Comparison of ENCODE assay signal across 13 cellular contexts in the genomic region with DNA sequence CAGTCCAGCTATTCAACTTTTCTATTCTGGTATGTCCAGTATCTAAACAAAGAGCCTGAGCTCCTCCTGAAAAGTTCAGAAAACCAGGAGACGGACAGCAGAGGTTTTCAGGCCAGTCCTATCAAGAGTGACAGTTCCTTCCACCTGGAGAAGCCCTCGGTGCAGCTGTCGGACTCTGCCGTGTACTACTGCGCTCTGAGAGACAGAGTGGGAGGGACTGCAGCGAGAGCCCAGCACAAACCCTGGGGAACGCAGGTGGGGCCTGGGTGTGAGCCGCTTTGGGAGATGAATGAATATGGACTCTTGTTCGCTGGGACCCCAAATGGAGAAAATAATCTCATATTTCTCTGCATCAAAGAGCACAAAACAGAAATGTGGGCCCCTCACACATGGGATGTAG.
A peak's percentile ranks its signal among the peaks of the same experiment; 100 is the strongest.
DNase-seq lines count a peak whose midpoint lies in the region; ATAC-seq and TF ChIP-seq lines count a peak whose summit lies in the region.
"Had no signal": no experiment of that assay in that cellular context is flagged by ENCODE, and none has a peak within 500 bp of the region (broad histone marks: within the 10 kb centered on the region; RNA-seq: fewer than 3 reads in every experiment).

No MANE protein-coding gene starts in this region.

- H3K4me3 Mint-ChIP-seq in activated CD8-positive, alpha-beta memory T cell treated with anti-CD3 and anti-CD28 coated beads, Interleukin-2, amount 10 ng/mL, durations not matched to agents 7 days and 5 days: peak overlapping the region; percentile 67
- no peak overlapping the region for H3K4me3 Mint-ChIP-seq in GM23338
- peak overlapping the region; percentile 82 to 84 for H3K4me3 Mint-ChIP-seq in activated T-cell treated with anti-CD3 and anti-CD28 coated beads, Interleukin-2, amount 50 U/mL, for 72 hours

- H3K4me2 ChIP-seq in GM23338 (no peak overlapping the region), mesendoderm (ENCODE audit: low read length) (no peak overlapping the region)

- H2BK15ac ChIP-seq in mesendoderm (replicated peaks; ENCODE audit: low read depth): no peak overlapping the region

- H3K27ac Mint-ChIP-seq in activated CD8-positive, alpha-beta memory T cell treated with anti-CD3 and anti-CD28 coated beads, Interleukin-2, amount 10 ng/mL, durations not matched to agents 7 days and 5 days: peak overlapping the region; percentile 85
- H3K27ac Mint-ChIP-seq in GM23338: no peak overlapping the region
- peak overlapping the region; percentile 78 for H3K27ac Mint-ChIP-seq in activated T-cell treated with anti-CD3 and anti-CD28 coated beads, Interleukin-2, amount 50 U/mL, for 72 hours

- no peak overlapping the region for H2BK120ac ChIP-seq in mesendoderm (ENCODE audit: low read depth, low read length)

- no peaks in the 10 kb centered on the region for H4K20me1 ChIP-seq in GM23338 (replicated peaks; ENCODE audit: insufficient read depth)

- CTCF ChIA-PET in activated CD8-positive, alpha-beta memory T cell treated with anti-CD3 and anti-CD28 coated beads, Interleukin-2, amount 10 ng/mL, durations not matched to agents 7 days and 5 days (lab: Charles Lee): interaction anchor here (1.2 to 2.0 kb wide), 8 partner anchors 9 to 567 kb away, joined by 3 to 7 read pairs (median 5); no protein-coding TSS in a partner anchor

- peaks cover 24% of the 10 kb centered on the region for H3K4me1 Mint-ChIP-seq in activated CD8-positive, alpha-beta memory T cell treated with anti-CD3 and anti-CD28 coated beads, Interleukin-2, amount 10 ng/mL, durations not matched to agents 7 days and 5 days
- H3K4me1 Mint-ChIP-seq in GM23338: no peaks in the 10 kb centered on the region; the same call in 2 of the 3 replicates
- peaks cover 28% of the 10 kb centered on the region for H3K4me1 Mint-ChIP-seq in activated T-cell treated with anti-CD3 and anti-CD28 coated beads, Interleukin-2, amount 50 U/mL, for 72 hours (ENCODE audit: low read depth)

- H3K36me3 ChIP-seq in GM23338 (ENCODE audit: insufficient read depth) (no peaks in the 10 kb centered on the region), mesendoderm (ENCODE audit: control insufficient read depth, insufficient read depth, low read length) (no peaks in the 10 kb centered on the region)
- H3K36me3 ChIP-seq: ascending aorta had no signal

- H2AFZ ChIP-seq in GM23338: peak overlapping the region; percentile 64

- H3K4me1 ChIP-seq in GM23338 (ENCODE audit: insufficient read depth) (no peaks in the 10 kb centered on the region), mesendoderm (ENCODE audit: control insufficient read depth, low read depth, low read length) (no peaks in the 10 kb centered on the region)
- H3K4me1 ChIP-seq: ascending aorta had no signal

- no CpG with 5 or more reads among the region's 9 CpGs for WGBS in mesendoderm (ENCODE audit: extremely low coverage, insufficient coverage, low lambda C conversion rate)

- no peak overlapping the region for H2AK5ac ChIP-seq in mesendoderm (ENCODE audit: low read length)

- no peak overlapping the region for H3K27ac ChIP-seq in GM23338 (ENCODE audit: low read depth)
- no peak overlapping the region for H3K27ac ChIP-seq in mesendoderm (ENCODE audit: low read depth, low read length)
- H3K27ac ChIP-seq: ascending aorta had no signal

- H3K9me3 Mint-ChIP-seq in activated CD8-positive, alpha-beta memory T cell treated with anti-CD3 and anti-CD28 coated beads, Interleukin-2, amount 10 ng/mL, durations not matched to agents 7 days and 5 days (ENCODE audit: low read depth): no peaks in the 10 kb centered on the region
- no peaks in the 10 kb centered on the region for H3K9me3 Mint-ChIP-seq in GM23338
- H3K9me3 Mint-ChIP-seq in activated T-cell treated with anti-CD3 and anti-CD28 coated beads, Interleukin-2, amount 50 U/mL, for 72 hours: no peaks in the 10 kb centered on the region

- H4K5ac ChIP-seq in mesendoderm (ENCODE audit: low read length): peak overlapping the region; percentile 21

- peak; percentile 29 for ATAC-seq in activated CD8-positive, alpha-beta memory T cell treated with anti-CD3 and anti-CD28 coated beads, Interleukin-2, amount 10 ng/mL, durations not matched to agents 7 days and 5 days
- ATAC-seq in GM23338: peak; percentile 34; the same call in 1 of the 3 replicates
- peak; percentile 45 to 54 for ATAC-seq in activated T-cell treated with anti-CD3 and anti-CD28 coated beads, Interleukin-2, amount 50 U/mL, for 72 hours (replicated peaks in 1 of 2)
- ATAC-seq in GM18870 (IDR thresholded peaks at IDR 0.05; ENCODE audit: unreplicated experiment): no peak

- H3K79me1 ChIP-seq in mesendoderm (ENCODE audit: low read length): no peaks in the 10 kb centered on the region

- no peak overlapping the region for H4K8ac ChIP-seq in mesendoderm (ENCODE audit: low read depth, low read length)

- H3K27me3 ChIP-seq in GM23338 (ENCODE audit: insufficient read depth) (no peaks in the 10 kb centered on the region), mesendoderm (ENCODE audit: insufficient read depth, low read length, poor library complexity) (no peaks in the 10 kb centered on the region)
- H3K27me3 ChIP-seq: ascending aorta had no signal

- no peak overlapping the region for H3K4me3 ChIP-seq in GM23338
- no peak overlapping the region for H3K4me3 ChIP-seq in mesendoderm (ENCODE audit: low read length)
- H3K4me3 ChIP-seq: ascending aorta had no signal

- no peaks in the 10 kb centered on the region for H3F3A ChIP-seq in GM23338 (replicated peaks; ENCODE audit: low read depth)

- TF ChIP-seq CTCF in GM23338 (conservative IDR thresholded peaks at IDR 0.05; ENCODE audit: low read depth in 2 of 2): no peak

- no peak for DNase-seq in activated CD8-positive, alpha-beta memory T cell treated with anti-CD3 and anti-CD28 coated beads, Interleukin-2, amount 10 ng/mL, durations not matched to agents 7 days and 5 days
- DNase-seq in activated CD8-positive, alpha-beta memory T cell treated with anti-CD3 and anti-CD28 coated beads for 24 hours: no peak
- no peak for DNase-seq in GM23338 (ENCODE audit: low spot score)
- DNase-seq in activated T-cell treated with anti-CD3 and anti-CD28 coated beads, Interleukin-2, amount 50 U/mL, for 72 hours: peak in 1 of 2 donors; percentile 33
- no peak for DNase-seq in mesendoderm
- DNase-seq in EL: no peak
- DNase-seq in SIG-M5 treated with dmso at 0.1 percent for 504 hours (lab: John Stamatoyannopoulos, UW; ENCODE audit: unreplicated experiment): no peak
- DNase-seq: hippocampal formation, kidney, NCI-H1694, NCI-H226 had no signal

- H3K23ac ChIP-seq in mesendoderm (ENCODE audit: low read length): no peak overlapping the region

- peaks cover 4% of the 10 kb centered on the region; the same call in 1 of the 2 replicates for H3K9me2 ChIP-seq in GM23338 (ENCODE audit: insufficient read depth)

- H3K56ac ChIP-seq in mesendoderm (ENCODE audit: low read length): no peak overlapping the region

- no peak overlapping the region for H3K9ac ChIP-seq in mesendoderm (ENCODE audit: low read length)

- no peak overlapping the region for H3K4ac ChIP-seq in mesendoderm (ENCODE audit: low read depth, low read length)

- H3K36me3 Mint-ChIP-seq in activated CD8-positive, alpha-beta memory T cell treated with anti-CD3 and anti-CD28 coated beads, Interleukin-2, amount 10 ng/mL, durations not matched to agents 7 days and 5 days: peaks cover 3% of the 10 kb centered on the region
- H3K36me3 Mint-ChIP-seq in GM23338 (ENCODE audit: low read depth): no peaks in the 10 kb centered on the region; the same call in 2 of the 3 replicates
- peaks cover 4% of the 10 kb centered on the region in 2 donors for H3K36me3 Mint-ChIP-seq in activated T-cell treated with anti-CD3 and anti-CD28 coated beads, Interleukin-2, amount 50 U/mL, for 72 hours (ENCODE audit: insufficient read depth in 2 of 2)

- no peaks in the 10 kb centered on the region for H3K27me3 Mint-ChIP-seq in activated CD8-positive, alpha-beta memory T cell treated with anti-CD3 and anti-CD28 coated beads, Interleukin-2, amount 10 ng/mL, durations not matched to agents 7 days and 5 days
- H3K27me3 Mint-ChIP-seq in GM23338 (ENCODE audit: insufficient read depth, low read depth, poor library complexity): peaks cover 1% of the 10 kb centered on the region
- H3K27me3 Mint-ChIP-seq in activated T-cell treated with anti-CD3 and anti-CD28 coated beads, Interleukin-2, amount 50 U/mL, for 72 hours (ENCODE audit: low read depth): no peaks in the 10 kb centered on the region

- no peak overlapping the region for H3K18ac ChIP-seq in mesendoderm (ENCODE audit: low read length)

- H3K79me2 ChIP-seq in GM23338 (replicated peaks; ENCODE audit: insufficient read depth): no peaks in the 10 kb centered on the region
- H3K79me2 ChIP-seq in mesendoderm (ENCODE audit: control insufficient read depth, insufficient read depth, low read length): no peaks in the 10 kb centered on the region

- no peak overlapping the region for H2BK5ac ChIP-seq in mesendoderm (ENCODE audit: low read length)

TF ChIP-seq in GM23338, 12 proteins besides CTCF, POLR2A, EP300 and RAD21 (continues in another document):
- TF ChIP-seq CREB1 (CRISPR knock-in tag; IDR thresholded peaks at IDR 0.05; ENCODE audit: low read depth): no peak
- no peak for TF ChIP-seq ETS1 (IDR thresholded peaks at IDR 0.05)
- no peak for TF ChIP-seq ZNF114 (CRISPR knock-in tag; IDR thresholded peaks at IDR 0.05)
- TF ChIP-seq EZH2phosphoT487 (IDR thresholded peaks at IDR 0.05; ENCODE audit: unreplicated experiment): no peak
- no peak for TF ChIP-seq EZH2 (IDR thresholded peaks at IDR 0.05; ENCODE audit: low read depth, unreplicated experiment)
